Comparison of ENCODE assay signal across 30 cellular contexts in the genomic region with DNA sequence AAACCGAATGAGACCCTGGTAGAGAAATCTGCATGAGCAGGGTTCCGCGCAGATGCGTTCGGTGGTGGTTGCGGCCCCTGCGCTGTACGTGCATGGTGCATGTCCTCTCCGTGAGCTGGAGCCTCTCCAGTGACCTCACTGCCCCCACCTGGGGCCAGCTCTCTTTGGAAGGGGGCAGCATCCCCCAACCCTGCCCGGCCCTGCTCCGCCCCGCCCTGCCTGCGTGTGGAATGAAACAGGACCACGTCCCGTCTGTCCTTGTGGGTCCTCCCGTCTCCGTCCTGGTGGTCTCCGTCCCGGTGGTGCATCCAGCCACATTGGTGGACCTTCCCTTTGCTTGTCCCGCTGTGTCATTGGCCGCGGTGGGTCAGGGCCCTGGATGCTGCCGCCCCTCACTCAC.
"Had no signal": no experiment of that assay in that cellular context is flagged by ENCODE, and none has a peak within 500 bp of the region (broad histone marks: within the 10 kb centered on the region; RNA-seq: fewer than 3 reads in every experiment).

No MANE protein-coding gene starts in this region.

- H3K4me2 ChIP-seq: hepatocyte had no signal

- H3K27ac Mint-ChIP-seq: natural killer cell; stimulated activated naive B cell treated with anti-CD40 and anti-IgM and Interleukin-4, amounts not matched to agents 10 μg/mL and 1 μg/mL and 100 μg/mL, for 72 hours; stimulated activated naive CD8-positive, alpha-beta T cell treated with anti-CD3 and anti-CD28 coated beads, Interleukin-15, Interleukin-2, amounts not matched to agents 100 ng/mL and 50 ng/mL, for 24 hours had no signal

- H3K27ac ChIP-seq: heart right ventricle, hepatocyte, left lung, lower lobe of right lung, neutrophil, parathyroid adenoma, psoas muscle, skin epidermis, testis, thyroid gland, transverse colon, upper lobe of left lung, vagina had no signal

- DNase-seq: islet precursor cell; kidney glomerular epithelial cell; left colon; lower lobe of right lung; mammary epithelial cell; mesenchymal stem cell; naive B cell; natural killer cell; nephron progenitor cell; occipital lobe; psoas muscle; stimulated activated CD4-positive, alpha-beta T cell treated with anti-CD3 and anti-CD28 coated beads, Interleukin-12 subunit alpha, Interleukin-12 subunit beta, amount 100 ng/mL, for 4 hours; stimulated activated CD4-positive, alpha-beta T cell treated with anti-CD3 and anti-CD28 coated beads, Interleukin-15, amount 100 ng/mL, for 24 hours; stimulated activated CD4-positive, alpha-beta T cell treated with anti-CD3 and anti-CD28 coated beads, Interleukin-2, amount 100 ng/mL, for 24 hours; stimulated activated CD4-positive, alpha-beta T cell treated with anti-CD3 and anti-CD28 coated beads, Interleukin-4, amount 100 ng/mL, for 1 hour; stimulated activated naive B cell treated with anti-CD40 and anti-IgM and Interleukin-4, amounts not matched to agents 10 μg/mL and 1 μg/mL and 100 μg/mL, for 72 hours; substantia nigra; testis; thyroid gland; transverse colon; upper lobe of left lung had no signal

- H3K27me3 ChIP-seq: heart right ventricle, hepatocyte, left lung, neutrophil, testis, thyroid gland, transverse colon, upper lobe of left lung, vagina had no signal

- H3K79me2 ChIP-seq: hepatocyte had no signal

- H3K27me3 Mint-ChIP-seq: naive B cell; stimulated activated naive B cell treated with anti-CD40 and anti-IgM and Interleukin-4, amounts not matched to agents 10 μg/mL and 1 μg/mL and 100 μg/mL, for 72 hours; stimulated activated naive CD8-positive, alpha-beta T cell treated with anti-CD3 and anti-CD28 coated beads, Interleukin-15, Interleukin-2, amounts not matched to agents 100 ng/mL and 50 ng/mL, for 24 hours had no signal

- ATAC-seq: heart right ventricle; left colon; left lung; lower lobe of right lung; natural killer cell; psoas muscle; sciatic nerve; stimulated activated naive B cell treated with anti-CD40 and anti-IgM and Interleukin-4, amounts not matched to agents 10 μg/mL and 1 μg/mL and 100 μg/mL, for 72 hours had no signal

- H3K9me3 ChIP-seq: heart right ventricle, left lung, lower lobe of right lung, neutrophil, psoas muscle, testis, thyroid gland, transverse colon, upper lobe of left lung, vagina had no signal

- H3K4me3 ChIP-seq: heart right ventricle, hepatocyte, left lung, lower lobe of right lung, psoas muscle, skin epidermis, testis, thyroid gland, transverse colon, upper lobe of left lung, vagina had no signal

- H3K4me1 ChIP-seq: left lung, lower lobe of right lung, parathyroid adenoma, psoas muscle, testis, thyroid gland, transverse colon, upper lobe of left lung had no signal

- H3K36me3 Mint-ChIP-seq: naive B cell; natural killer cell; stimulated activated naive B cell treated with anti-CD40 and anti-IgM and Interleukin-4, amounts not matched to agents 10 μg/mL and 1 μg/mL and 100 μg/mL, for 72 hours had no signal

- H3K9ac ChIP-seq: parathyroid adenoma had no signal

- H3K36me3 ChIP-seq: left lung, lower lobe of right lung, neutrophil, thyroid gland, transverse colon, upper lobe of left lung, vagina had no signal

- H2AFZ ChIP-seq: hepatocyte, parathyroid adenoma had no signal

- H3K4me1 Mint-ChIP-seq: naive B cell, natural killer cell had no signal

- H3K4me3 Mint-ChIP-seq: naive B cell; natural killer cell; nephron progenitor cell; stimulated activated naive B cell treated with anti-CD40 and anti-IgM and Interleukin-4, amounts not matched to agents 10 μg/mL and 1 μg/mL and 100 μg/mL, for 72 hours; stimulated activated naive CD8-positive, alpha-beta T cell treated with anti-CD3 and anti-CD28 coated beads, Interleukin-15, Interleukin-2, amounts not matched to agents 100 ng/mL and 50 ng/mL, for 24 hours had no signal

- H3K9me3 Mint-ChIP-seq: naive B cell; natural killer cell; nephron progenitor cell; stimulated activated naive B cell treated with anti-CD40 and anti-IgM and Interleukin-4, amounts not matched to agents 10 μg/mL and 1 μg/mL and 100 μg/mL, for 72 hours; stimulated activated naive CD8-positive, alpha-beta T cell treated with anti-CD3 and anti-CD28 coated beads, Interleukin-15, Interleukin-2, amounts not matched to agents 100 ng/mL and 50 ng/mL, for 24 hours had no signal
